ENCODE assay signal across 7 cellular contexts in the genomic region with DNA sequence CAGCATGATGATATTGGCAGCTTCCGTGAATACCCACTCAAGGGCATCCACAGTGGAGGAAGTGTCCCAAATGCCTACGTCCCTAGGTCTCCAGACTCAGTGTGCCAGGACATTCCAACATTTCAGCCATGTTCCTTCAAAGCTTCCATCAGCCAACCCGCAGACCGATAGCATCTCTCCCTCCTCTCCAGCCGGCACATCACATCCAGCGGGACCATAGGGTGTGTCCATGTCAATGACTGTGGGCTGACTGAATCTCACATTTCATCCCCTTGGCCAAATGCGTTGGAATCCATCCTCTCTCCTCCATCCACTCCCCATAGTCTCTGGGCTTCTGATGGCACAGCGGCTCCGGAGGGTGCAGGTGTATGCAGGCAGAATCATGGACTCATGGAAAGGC.
"Had no signal": no experiment of that assay in that cellular context is flagged by ENCODE, and none has a peak within 500 bp of the region (broad histone marks: within the 10 kb centered on the region; RNA-seq: fewer than 3 reads in every experiment).

No MANE protein-coding gene starts in this region.

- FAIRE-seq: H54, HTR-8/SVneo had no signal

- H3K27ac ChIP-seq: GM23248 had no signal

- H3K9ac ChIP-seq: GM23248 had no signal

- H2AFZ ChIP-seq: GM23248 had no signal

- DNase-seq: GM23248, GOT3, H9, HCEC 1CT, IMR-90 had no signal

- H3K4me3 ChIP-seq: GM23248 had no signal
